Comparison of ENCODE assay signal across 8 cellular contexts in the genomic region with DNA sequence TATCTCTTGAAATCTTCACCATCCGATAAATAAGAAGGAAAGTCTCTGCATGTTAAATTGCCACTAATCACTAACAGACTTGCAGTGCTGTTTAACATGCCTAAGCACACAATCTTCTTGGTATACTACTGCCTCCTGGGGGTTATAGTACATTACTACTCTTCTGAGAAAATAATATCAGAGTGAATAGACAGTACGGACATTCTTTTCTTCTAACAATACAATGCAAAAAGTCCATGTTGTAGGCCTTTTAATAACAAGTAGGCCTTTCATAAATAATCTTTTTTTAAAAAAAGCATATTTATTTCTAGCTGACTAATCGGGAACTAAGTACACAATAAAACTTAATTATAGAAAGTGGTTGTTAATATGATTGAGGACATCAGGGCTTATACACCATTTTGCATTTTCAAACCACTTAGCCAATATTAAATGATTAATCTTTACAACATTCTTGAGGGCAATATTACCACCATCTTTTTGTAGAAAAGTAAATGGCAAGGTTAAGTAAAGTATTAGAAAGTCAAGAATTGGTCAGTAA.
DNase-seq lines count a peak whose midpoint lies in the region; ATAC-seq, FAIRE-seq and TF ChIP-seq lines count a peak whose summit lies in the region.

No MANE protein-coding gene starts in this region.

- no peaks in the 10 kb centered on the region for H3K4me1 ChIP-seq in GM12878 (ENCODE audit: control insufficient read depth, insufficient read depth, low read length)

- H3K79me2 ChIP-seq in GM12878 (ENCODE audit: control insufficient read depth, insufficient read depth, low read length) = no peaks in the 10 kb centered on the region

- H3K27me3 Mint-ChIP-seq in CD14-positive monocyte (ENCODE audit: low read depth in 3 of 3) = peaks cover 0 to 2% (median 0%) of the 10 kb centered on the region in 3 donors

- no peak for TF ChIP-seq POLR2A in GM12878 (IDR thresholded peaks at IDR 0.05; ENCODE audit: low read depth, low read length)

- H3K4me3 Mint-ChIP-seq in CD14-positive monocyte = no peak overlapping the region

- DNase-seq in CD14-positive monocyte (ENCODE audit: low spot score) (no peak), HCEC 1CT (peak; percentile 69), NCI-H526 (lab: John Stamatoyannopoulos, UW) (peak; percentile 12 to 75), GM12878 (ENCODE audit: low read depth, low spot score) (no peak), iPS-NIHi7 (ENCODE audit: extremely low spot score) (peak; percentile 32), superior temporal gyrus (ENCODE audit: extremely low spot score) (peak; percentile 95)
- DNase-seq in activated naive CD4-positive, alpha-beta T cell (lab: John Stamatoyannopoulos, UW) = no peak

- RAD21 ChIA-PET in GM12878 (lab: Charles Lee; ENCODE audit: unreplicated experiment) = interaction anchor here (1.5 kb wide), 1 partner anchor 544 kb away, joined by 6 read pairs; no protein-coding TSS in a partner anchor

- H2AFZ ChIP-seq in GM12878 (ENCODE audit: control insufficient read depth, low read depth, low read length) = no peak overlapping the region

- no peaks in the 10 kb centered on the region for H4K20me1 ChIP-seq in GM12878 (ENCODE audit: control insufficient read depth, insufficient read depth)

- H3K9me3 ChIP-seq in GM12878 (replicated peaks; ENCODE audit: control insufficient read depth, insufficient read depth, low read length) = no peaks in the 10 kb centered on the region

- FAIRE-seq in GM12878 (lab: Jason Lieb, UNC) = peak; percentile 74

- no peaks in the 10 kb centered on the region for H3K27me3 ChIP-seq in GM12878 (replicated peaks in 1 of 2; ENCODE audit: control insufficient read depth in 2 of 2, insufficient read depth in 2 of 2, low read length in 1 of 2)

- H3K27ac ChIP-seq in GM12878 (ENCODE audit: control insufficient read depth, insufficient read depth) = no peak overlapping the region

- peaks cover 0 to 3% (median 0%) of the 10 kb centered on the region in 7 donors for H3K9me3 Mint-ChIP-seq in CD14-positive monocyte

- H3K36me3 ChIP-seq in GM12878 (ENCODE audit: control insufficient read depth in 2 of 2, insufficient read depth in 2 of 2, low read length in 1 of 2) = no peaks in the 10 kb centered on the region

- no peak for TF ChIP-seq EP300 in GM12878 (IDR thresholded peaks at IDR 0.05; ENCODE audit: borderline replicate concordance in 1 of 2, control insufficient read depth in 1 of 2, low read depth in 2 of 2, low read length in 2 of 2)

- intact Hi-C loops in CD14-positive monocyte (cut with micrococcal nuclease) (loop anchor here (2.0 to 10.0 kb wide), 5 partner anchors 540 to 710 kb away; no protein-coding TSS in a partner anchor), GM12878 (cut with micrococcal nuclease; ENCODE audit: unreplicated experiment) (loop anchor here (1.0 kb wide), 3 partner anchors 153 to 575 kb away; no protein-coding TSS in a partner anchor)

- CTCF ChIA-PET in GM12878 (lab: Yijun Ruan, JAX) = interaction anchor here (0.6 to 3.6 kb wide), 11 partner anchors 10 to 575 kb away, joined by 3 to 41 read pairs (median 4); no protein-coding TSS in a partner anchor

- H3K4me3 ChIP-seq in GM12878 = no peak overlapping the region

- SMC1A ChIA-PET in GM12878 (lab: Charles Lee; ENCODE audit: uncharacterized antibody, unreplicated experiment) = interaction anchor here (1.2 to 6.0 kb wide), 2 partner anchors 544 to 575 kb away, joined by 6 to 29 read pairs; no protein-coding TSS in a partner anchor

- TF ChIP-seq RAD21 in GM12878 (IDR thresholded peaks at IDR 0.05; ENCODE audit: insufficient read depth, low read depth, low read length) = peak; percentile 86

- peak; percentile 93 for ATAC-seq in GM12878
- no peak for ATAC-seq in HG03520 (IDR thresholded peaks at IDR 0.05; ENCODE audit: unreplicated experiment)

- POLR2A ChIA-PET in GM12878 (lab: Charles Lee) = no interaction called here

- H3K4me1 Mint-ChIP-seq in CD14-positive monocyte = no peaks in the 10 kb centered on the region

- TF ChIP-seq CTCF in CD14-positive monocyte (IDR thresholded peaks at IDR 0.05) = peak; percentile 87
- peak; percentile 50 to 79 (median 67); a peak in 5 of 6 replicates for TF ChIP-seq CTCF in GM12878 (IDR thresholded peaks at IDR 0.05 in 2 of 3, conservative IDR thresholded peaks at IDR 0.05 in 1 of 3; ENCODE audit: control insufficient read depth in 2 of 3, extremely low read depth in 1 of 3, insufficient read depth in 1 of 3, low read depth in 3 of 3, low read length in 3 of 3)

- no peaks in the 10 kb centered on the region for H3K36me3 Mint-ChIP-seq in CD14-positive monocyte

- in situ Hi-C loops in GM12878 (cut with MboI) = loop anchor here (5.0 to 10.0 kb wide), 2 partner anchors 540 to 573 kb away; no protein-coding TSS in a partner anchor

- BruUV-seq in GM12878 (replicated peaks; lab: Mats Ljungman, UMichigan) = no TSS peak

- no peak overlapping the region for H3K27ac Mint-ChIP-seq in CD14-positive monocyte

- no peak overlapping the region for H3K4me2 ChIP-seq in GM12878 (ENCODE audit: control insufficient read depth, insufficient read depth)

- no peak overlapping the region for H3K9ac ChIP-seq in GM12878 (ENCODE audit: control insufficient read depth, insufficient read depth, low read length)

- WGBS in GM12878 (ENCODE audit: insufficient coverage, insufficient replicate concordance, low lambda C conversion rate, missing lambda C conversion rate) = 6% methylated on average over 3 of the region's 3 CpGs

TF ChIP-seq in GM12878, 131 proteins besides CTCF, POLR2A, EP300 and RAD21:
- no peak for TF ChIP-seq SUPT20H (IDR thresholded peaks at IDR 0.05; ENCODE audit: borderline replicate concordance, control insufficient read depth, low read depth, low read length)
- peak; percentile 83 for TF ChIP-seq SMC3 (IDR thresholded peaks at IDR 0.05; ENCODE audit: borderline replicate concordance, low read length)
TF ChIP-seq in GM12878: peak in this region for 1.

Comparison
In these comparisons a context has a peak if more than half of its experiments do, and no peak if none do; other contexts are left out.
1. DNase-seq: peak in HCEC 1CT (single experiment), NCI-H526 (2 of 2), iPS-NIHi7 (single experiment) and superior temporal gyrus (single experiment); none in CD14-positive monocyte (single experiment), GM12878 (single experiment) and activated naive CD4-positive, alpha-beta T cell (0 of 4).